In the genomic region with DNA sequence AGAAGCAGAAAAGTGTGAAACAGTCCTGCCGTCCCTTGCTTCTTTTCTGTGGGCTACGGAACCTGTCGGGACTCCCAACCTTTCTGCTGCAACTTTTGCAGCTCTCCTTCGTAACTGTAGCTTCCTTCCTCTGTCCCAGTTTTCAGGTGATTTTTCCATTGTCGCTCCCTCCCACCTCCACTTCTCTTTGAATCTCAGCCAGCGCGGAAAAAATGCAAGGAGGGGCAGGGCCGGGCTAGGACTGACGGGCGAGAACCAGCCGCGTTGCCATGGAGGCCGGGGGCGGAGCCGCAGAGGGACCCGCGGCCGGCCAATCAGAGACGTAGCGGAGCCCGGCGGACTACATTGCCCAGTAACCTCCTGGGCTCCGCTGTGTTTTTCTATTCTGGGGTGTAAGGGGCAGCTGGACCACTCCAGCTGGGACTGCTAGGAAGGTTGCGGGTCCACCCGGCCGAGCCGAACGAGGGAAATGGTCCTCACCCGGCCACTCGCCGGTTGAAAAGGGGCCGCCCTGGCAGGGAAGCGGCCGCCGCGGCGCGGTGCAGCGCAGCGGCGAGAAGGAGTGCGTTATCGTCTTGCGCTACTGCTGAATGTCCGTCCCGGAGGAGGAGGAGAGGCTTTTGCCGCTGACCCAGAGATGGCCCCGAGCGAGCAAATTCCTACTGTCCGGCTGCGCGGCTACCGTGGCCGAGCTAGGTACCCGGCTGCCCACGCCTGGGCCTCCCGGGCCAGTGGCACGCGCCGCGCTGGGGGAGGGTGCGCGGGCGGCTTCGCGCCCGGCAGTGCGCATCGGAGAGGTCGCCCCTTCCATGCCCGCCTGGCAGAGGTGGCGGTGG, we compare ENCODE assay signal across 8 cellular contexts. TPM values are rescaled to one million over a fixed set of nuclear protein-coding genes. Genes with fewer than 3 reads are reported as not detected.
DNase-seq lines count a peak whose midpoint lies in the region; ATAC-seq and TF ChIP-seq lines count a peak whose summit lies in the region.

A gene with protein sequence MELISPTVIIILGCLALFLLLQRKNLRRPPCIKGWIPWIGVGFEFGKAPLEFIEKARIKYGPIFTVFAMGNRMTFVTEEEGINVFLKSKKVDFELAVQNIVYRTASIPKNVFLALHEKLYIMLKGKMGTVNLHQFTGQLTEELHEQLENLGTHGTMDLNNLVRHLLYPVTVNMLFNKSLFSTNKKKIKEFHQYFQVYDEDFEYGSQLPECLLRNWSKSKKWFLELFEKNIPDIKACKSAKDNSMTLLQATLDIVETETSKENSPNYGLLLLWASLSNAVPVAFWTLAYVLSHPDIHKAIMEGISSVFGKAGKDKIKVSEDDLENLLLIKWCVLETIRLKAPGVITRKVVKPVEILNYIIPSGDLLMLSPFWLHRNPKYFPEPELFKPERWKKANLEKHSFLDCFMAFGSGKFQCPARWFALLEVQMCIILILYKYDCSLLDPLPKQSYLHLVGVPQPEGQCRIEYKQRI (minus strand): TSS at position 216 of the 836 bp plus-strand sequence. CDS start 236 bp downstream, outside the sequence.
A gene with protein sequence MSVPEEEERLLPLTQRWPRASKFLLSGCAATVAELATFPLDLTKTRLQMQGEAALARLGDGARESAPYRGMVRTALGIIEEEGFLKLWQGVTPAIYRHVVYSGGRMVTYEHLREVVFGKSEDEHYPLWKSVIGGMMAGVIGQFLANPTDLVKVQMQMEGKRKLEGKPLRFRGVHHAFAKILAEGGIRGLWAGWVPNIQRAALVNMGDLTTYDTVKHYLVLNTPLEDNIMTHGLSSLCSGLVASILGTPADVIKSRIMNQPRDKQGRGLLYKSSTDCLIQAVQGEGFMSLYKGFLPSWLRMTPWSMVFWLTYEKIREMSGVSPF (plus strand): TSS at position 373 of the 836 bp plus-strand sequence. CDS start 218 bp downstream, at position 591.

- H3K36me3 Mint-ChIP-seq in nephron progenitor cell (ENCODE audit: low read depth) = peaks cover 4% of the 10 kb centered on the region

- H3K4me3 Mint-ChIP-seq in nephron progenitor cell = peak within 1 kb of the TSS; percentile 94

- TF ChIP-seq CTCF in fibroblast of villous mesenchyme (IDR thresholded peaks at IDR 0.05; ENCODE audit: insufficient read depth, low read depth, low read length) (no peak), nephron progenitor cell (IDR thresholded peaks at IDR 0.05) (no peak)

- DNase-seq in DMS53 treated with DMSO at 0.1 percent for 48 hours (lab: John Stamatoyannopoulos, UW; ENCODE audit: unreplicated experiment) (peak; percentile 92), GOT3 (lab: John Stamatoyannopoulos, UW) (peak; percentile 72), LoVo (ENCODE audit: low spot score) (peak; percentile 96), SHP77 (lab: John Stamatoyannopoulos, UW) (peak; percentile 88 to 96), fibroblast of villous mesenchyme (ENCODE audit: low read depth) (peak; percentile 71), nephron progenitor cell (peak; percentile 96)
- peak; percentile 56 for DNase-seq in activated gamma-delta T cell treated with anti-CD3 and anti-CD28 coated beads, Interleukin-2, amount 50 U/mL, for 16 hours (ENCODE audit: low read depth)
- peak; percentile 88 for DNase-seq in stimulated activated naive CD8-positive, alpha-beta T cell treated with anti-CD3 and anti-CD28 coated beads, Interleukin-15, Interleukin-2, amounts not matched to agents 100 U/mL and 50 U/mL, for 24 hours

- peak; percentile 99 for ATAC-seq in stimulated activated naive CD8-positive, alpha-beta T cell treated with anti-CD3 and anti-CD28 coated beads, Interleukin-15, Interleukin-2, amounts not matched to agents 100 U/mL and 50 U/mL, for 24 hours

- peak within 1 kb of the TSS; percentile 44 for H3K27ac Mint-ChIP-seq in nephron progenitor cell

- H3K4me3 ChIP-seq in fibroblast of villous mesenchyme (ENCODE audit: low read depth, low read length) = peak within 1 kb of the TSS; percentile 78

- H3K27me3 Mint-ChIP-seq in nephron progenitor cell (ENCODE audit: low read depth, poor library complexity) = peaks cover 3% of the 10 kb centered on the region

- H3K4me1 Mint-ChIP-seq in nephron progenitor cell = peaks cover 49% of the 10 kb centered on the region

- no peaks in the 10 kb centered on the region for H3K9me3 Mint-ChIP-seq in nephron progenitor cell

RNA-seq across cellular contexts. Expression of the first gene that starts in this region (rescaled TPM):
- 2.6 TPM in 2 replicates for total RNA-seq in fibroblast of villous mesenchyme

RNA-seq across cellular contexts. Expression of the second gene that starts in this region (rescaled TPM):
- 2.6 and 6.5 TPM in 2 replicates for total RNA-seq in fibroblast of villous mesenchyme

Comparison
In these comparisons a context has a peak if more than half of its experiments do, and no peak if none do; other contexts are left out.
1. Peak in every context shown above with its lines: DNase-seq, ATAC-seq and H3K4me3 ChIP-seq.